8 cellular contexts compared by ENCODE assay signal in genomic region chr7:2299131-2299829, GRCh38. TPM values are rescaled to one million over a fixed set of nuclear protein-coding genes. Genes with fewer than 3 reads are reported as not detected.
A peak's percentile ranks its signal among the peaks of the same experiment; 100 is the strongest.
DNase-seq lines count a peak whose midpoint lies in the region; ATAC-seq and TF ChIP-seq lines count a peak whose summit lies in the region.

No MANE protein-coding gene starts in this region.

- POLR2A ChIA-PET in activated B cell treated with CpG ODN at 0.5 μM for 24 hours (lab: Charles Lee): interaction anchor here (0.6 to 7.7 kb wide), 8 partner anchors 8 to 67 kb away, joined by 3 to 75 read pairs (median 7); partner anchors contain the start of genes MAD1L1, MRM2, NUDT1 and SNX8

- CTCF ChIA-PET in activated B cell treated with CpG ODN at 0.5 μM for 24 hours (lab: Charles Lee): interaction anchor here (0.6 to 1.1 kb wide), 4 partner anchors 11 to 283 kb away, joined by 3 to 6 read pairs (median 3); no protein-coding TSS in a partner anchor

- no peaks in the 10 kb centered on the region for H3K27me3 Mint-ChIP-seq in activated B cell treated with CpG ODN at 0.5 μM for 24 hours
- peaks cover 19% of the 10 kb centered on the region for H3K27me3 Mint-ChIP-seq in type B pancreatic cell
- H3K27me3 Mint-ChIP-seq in osteocyte (ENCODE audit: unreplicated experiment): no peaks in the 10 kb centered on the region

- H3K27ac Mint-ChIP-seq in activated B cell treated with CpG ODN at 0.5 μM for 24 hours (peak overlapping the region; percentile 96), type B pancreatic cell (peak overlapping the region; percentile 55), osteocyte (ENCODE audit: unreplicated experiment) (no peak overlapping the region)

- H3K4me3 Mint-ChIP-seq in activated B cell treated with CpG ODN at 0.5 μM for 24 hours (peak overlapping the region; percentile 77), type B pancreatic cell (peak overlapping the region; percentile 27), osteocyte (ENCODE audit: unreplicated experiment) (no peak overlapping the region)

- peaks cover 76% of the 10 kb centered on the region for H3K4me1 Mint-ChIP-seq in activated B cell treated with CpG ODN at 0.5 μM for 24 hours
- peaks cover 31% of the 10 kb centered on the region for H3K4me1 Mint-ChIP-seq in type B pancreatic cell (ENCODE audit: unreplicated experiment)
- H3K4me1 Mint-ChIP-seq in osteocyte (ENCODE audit: unreplicated experiment): peaks cover 37% of the 10 kb centered on the region

- H3K9me3 Mint-ChIP-seq in activated B cell treated with CpG ODN at 0.5 μM for 24 hours (peaks cover 3% of the 10 kb centered on the region), type B pancreatic cell (no peaks in the 10 kb centered on the region), osteocyte (ENCODE audit: unreplicated experiment) (no peaks in the 10 kb centered on the region)

- peak; percentile 88 for DNase-seq in GM12864 (ENCODE audit: low read depth)
- DNase-seq in activated B cell treated with CpG ODN at 0.5 μM for 24 hours: peak; percentile 49
- DNase-seq in kidney glomerular epithelial cell (lab: John Stamatoyannopoulos, UW): peak; percentile 28
- no peak for DNase-seq in type B pancreatic cell (ENCODE audit: extremely low spot score, unreplicated experiment)
- no peak for DNase-seq in NK-92 (lab: John Stamatoyannopoulos, UW; ENCODE audit: unreplicated experiment)
- no peak for DNase-seq in osteocyte (ENCODE audit: extremely low spot score, unreplicated experiment)
- DNase-seq in OCI-M1 (lab: John Stamatoyannopoulos, UW): no peak

- ATAC-seq in GM21737 (IDR thresholded peaks at IDR 0.05; ENCODE audit: unreplicated experiment): peak; percentile 41
- peak; percentile 72 for ATAC-seq in activated B cell treated with CpG ODN at 0.5 μM for 24 hours (ENCODE audit: low read depth)

- TF ChIP-seq CTCF in GM12864 (IDR thresholded peaks at IDR 0.05; ENCODE audit: low read depth, low read length, missing control alignments): no peak
- no peak for TF ChIP-seq CTCF in activated B cell treated with CpG ODN at 0.5 μM for 24 hours (IDR thresholded peaks at IDR 0.05)
- TF ChIP-seq CTCF in type B pancreatic cell (conservative IDR thresholded peaks at IDR 0.05): no peak
- no peak for TF ChIP-seq CTCF in osteocyte (IDR thresholded peaks at IDR 0.05)

- peaks cover 23% of the 10 kb centered on the region for H3K36me3 Mint-ChIP-seq in activated B cell treated with CpG ODN at 0.5 μM for 24 hours (ENCODE audit: low read depth)
- peaks cover 4% of the 10 kb centered on the region for H3K36me3 Mint-ChIP-seq in type B pancreatic cell
- no peaks in the 10 kb centered on the region for H3K36me3 Mint-ChIP-seq in osteocyte (ENCODE audit: unreplicated experiment)

- intact Hi-C loops in activated B cell treated with CpG ODN at 0.5 μM for 24 hours (cut with micrococcal nuclease): loop anchor here (1.0 to 5.0 kb wide), 7 partner anchors 8 to 228 kb away; partner anchors contain the start of gene SNX8

- H3K4me3 ChIP-seq in GM12864 (ENCODE audit: low read depth, low read length): peak overlapping the region; percentile 45

RNA-seq across cellular contexts. Expression of gene SNX8, which starts 15.0 kb away (rescaled TPM):
- total RNA-seq in activated B cell treated with CpG ODN at 0.5 μM for 24 hours (175 and 181 TPM in 2 replicates), type B pancreatic cell (ENCODE audit: low replicate concordance) (29.1 and 40.6 TPM in 2 replicates), osteocyte (41.5 and 51.2 TPM in 2 replicates)

RNA-seq across cellular contexts. Expression of gene EIF3B, which starts 55.3 kb away (rescaled TPM):
- 198 and 202 TPM in 2 replicates for total RNA-seq in activated B cell treated with CpG ODN at 0.5 μM for 24 hours
- total RNA-seq in type B pancreatic cell (ENCODE audit: low replicate concordance): 178 and 183 TPM in 2 replicates
- total RNA-seq in osteocyte: 132 and 133 TPM in 2 replicates

RNA-seq across cellular contexts. Expression of gene NUDT1, which starts 57.3 kb away (rescaled TPM):
- total RNA-seq in activated B cell treated with CpG ODN at 0.5 μM for 24 hours (38.0 and 42.6 TPM in 2 replicates), type B pancreatic cell (ENCODE audit: low replicate concordance) (25.1 and 32.2 TPM in 2 replicates), osteocyte (12.8 and 14.8 TPM in 2 replicates)

RNA-seq across cellular contexts. Expression of gene MRM2, which starts 57.3 kb away (rescaled TPM):
- total RNA-seq in activated B cell treated with CpG ODN at 0.5 μM for 24 hours: 35.3 and 36.5 TPM in 2 replicates
- 29.3 and 35.3 TPM in 2 replicates for total RNA-seq in type B pancreatic cell (ENCODE audit: low replicate concordance)
- 18.9 and 21.6 TPM in 2 replicates for total RNA-seq in osteocyte

Comparison
In these comparisons a context has a peak if more than half of its experiments do, and no peak if none do; other contexts are left out.
1. DNase-seq: peak in GM12864 (single experiment), activated B cell treated with CpG ODN at 0.5 μM for 24 hours (single experiment) and kidney glomerular epithelial cell (single experiment); none in type B pancreatic cell (single experiment), NK-92 (single experiment), osteocyte (single experiment) and OCI-M1 (single experiment).